ENCODE assay signal across 1 cellular context in genomic region chr6:167827062-167827587, GRCh38.
TF ChIP-seq lines count a peak whose summit lies in the region.

No MANE protein-coding gene starts in this region.

TF ChIP-seq in K562, 482 proteins besides CTCF, POLR2A, EP300 and RAD21 (continued from another document):
- TF ChIP-seq ZNF407 (IDR thresholded peaks at IDR 0.05; ENCODE audit: low read depth) (no peak), UBTF (IDR thresholded peaks at IDR 0.05; ENCODE audit: borderline replicate concordance in 1 of 2, low read depth in 2 of 2, low read length in 2 of 2) (0 out of 4 replicates have a peak, but pooled peaks of 1 of the 2 experiments have one; percentile 5), RFX7 (CRISPR knock-in tag; IDR thresholded peaks at IDR 0.05) (no peak), ZNF175 (CRISPR knock-in tag; IDR thresholded peaks at IDR 0.05; ENCODE audit: low read depth) (no peak)
